In genomic region chr10:46096426-46096825, GRCh38 we compare ENCODE assay signal across 2 cellular contexts.
TF ChIP-seq lines count a peak whose summit lies in the region.

No MANE protein-coding gene starts in this region.

TF ChIP-seq in SK-N-SH, 30 proteins besides CTCF, POLR2A, EP300 and RAD21 (continued from another document):
- TF ChIP-seq PBX3 (IDR thresholded peaks at IDR 0.05) (peak; percentile 84), NFIC (IDR thresholded peaks at IDR 0.05; ENCODE audit: borderline replicate concordance) (peak; percentile 23; the same call in 1 of the 2 replicates), JUND (IDR thresholded peaks at IDR 0.05) (peak; percentile 59; the same call in 1 of the 2 replicates), EZH2phosphoT487 (IDR thresholded peaks at IDR 0.05; ENCODE audit: borderline replicate concordance, low read depth) (no peak), FOSL2 (IDR thresholded peaks at IDR 0.05; ENCODE audit: borderline replicate concordance, low read depth) (peak; percentile 82), TEAD4 (IDR thresholded peaks at IDR 0.05; ENCODE audit: borderline replicate concordance, insufficient read depth) (peak; percentile 64; the same call in 1 of the 2 replicates), FOXJ3 (CRISPR knock-in tag; IDR thresholded peaks at IDR 0.05) (no peak)
TF ChIP-seq in SK-N-SH: peak in this region for 6.

TF ChIP-seq in endothelial cell of umbilical vein, 7 proteins besides CTCF, POLR2A, EP300 and RAD21 (continued from another document):
- no peak for TF ChIP-seq MAX (IDR thresholded peaks at IDR 0.05; ENCODE audit: insufficient read depth, insufficient read length)
- no peak for TF ChIP-seq POLR2AphosphoS5 (IDR thresholded peaks at IDR 0.05; ENCODE audit: insufficient read depth, low read depth, low read length)
- TF ChIP-seq GATA2 (IDR thresholded peaks at IDR 0.05; ENCODE audit: insufficient read depth, insufficient read length, low read depth, low read length): no peak
